ENCODE assay signal across 24 cellular contexts in genomic region chr5:1919750-1920149, GRCh38. TPM values are rescaled to one million over a fixed set of nuclear protein-coding genes. Genes with fewer than 3 reads are reported as not detected.
"Had no signal": no experiment of that assay in that cellular context is flagged by ENCODE, and none has a peak within 500 bp of the region (broad histone marks: within the 10 kb centered on the region; RNA-seq: fewer than 3 reads in every experiment).

No MANE protein-coding gene starts in this region.

- H3K4me3 ChIP-seq: MG63, SJCRH30 had no signal

- H3K36me3 ChIP-seq: MG63, SJCRH30 had no signal

- H3K27ac ChIP-seq: SJCRH30 had no signal

- ATAC-seq: Right ventricle myocardium inferior, SK-N-SH treated with all-trans-retinoic acid at 6 μM for 48 hours had no signal

- H3K9me3 ChIP-seq: SJCRH30 had no signal

- H3K4me1 ChIP-seq: SJCRH30 had no signal

- DNase-seq: KBM-7, NCI-H1092, NCI-H1105 treated with DMSO at 0.1 percent for 48 hours, NCI-H1417 treated with DMSO at 0.1 percent for 48 hours, NCI-H146, NCI-H1694 treated with DMSO at 0.1 percent for 48 hours, NCI-H1930, NCI-H2081, NCI-H2107, NCI-H2171, NCI-H226, NCI-H446, NCI-H510A, NCI-H524 treated with DMSO at 0.1 percent for 48 hours, NCI-H69, NCI-H774, SHP77 treated with DMSO at 0.1 percent for 48 hours, SJCRH30 had no signal

- H3K27me3 ChIP-seq: MG63, SJCRH30 had no signal

- FAIRE-seq: HTR-8/SVneo had no signal

RNA-seq across cellular contexts. Expression of gene IRX4, which starts 37.0 kb away (rescaled TPM):
- total RNA-seq: LHCN-M2, SJCRH30 had no signal
- polyA plus RNA-seq: IgD-negative memory B cell had no signal
